ENCODE assay signal across 9 cellular contexts in genomic region chr22:37330200-37331033, GRCh38. TPM values are rescaled to one million over a fixed set of nuclear protein-coding genes. Genes with fewer than 3 reads are reported as not detected.
DNase-seq lines count a peak whose midpoint lies in the region; ATAC-seq and TF ChIP-seq lines count a peak whose summit lies in the region.
"Had no signal": no experiment of that assay in that cellular context is flagged by ENCODE, and none has a peak within 500 bp of the region (broad histone marks: within the 10 kb centered on the region; RNA-seq: fewer than 3 reads in every experiment).

No MANE protein-coding gene starts in this region.

- no peak overlapping the region for H3K4me3 ChIP-seq in right atrium auricular region

- no peaks in the 10 kb centered on the region for H3K36me3 Mint-ChIP-seq in activated naive CD4-positive, alpha-beta T cell treated with anti-CD3 and anti-CD28 coated beads, Interleukin-2, amount 10 ng/mL, durations not matched to agents 7 days and 5 days

- H3K27ac ChIP-seq in right atrium auricular region, result no peak overlapping the region
- H3K27ac ChIP-seq: HL-60 had no signal

- no peak overlapping the region for H3K4me3 Mint-ChIP-seq in activated naive CD4-positive, alpha-beta T cell treated with anti-CD3 and anti-CD28 coated beads, Interleukin-2, amount 10 ng/mL, durations not matched to agents 7 days and 5 days

- DNase-seq in AG20443 (ENCODE audit: low spot score) (peak; percentile 40), NCI-H524 treated with DMSO at 0.1 percent for 48 hours (lab: John Stamatoyannopoulos, UW) (peak; percentile 44), islet precursor cell (peak; percentile 95), right atrium auricular region (ENCODE audit: low spot score) (no peak), NCI-H187 (lab: John Stamatoyannopoulos, UW) (no peak)
- DNase-seq in activated naive CD4-positive, alpha-beta T cell treated with anti-CD3 and anti-CD28 coated beads, Interleukin-2, amount 10 ng/mL, durations not matched to agents 7 days and 5 days, result peak; percentile 56

- H3K36me3 ChIP-seq in right atrium auricular region, result no peaks in the 10 kb centered on the region

- H3K27me3 ChIP-seq in right atrium auricular region, result peaks cover 19 to 30% of the 10 kb centered on the region in 2 donors

- H3K4me1 ChIP-seq in right atrium auricular region, result peaks cover 0 to 11% of the 10 kb centered on the region in 2 donors

- peaks cover 100% of the 10 kb centered on the region for H3K27me3 Mint-ChIP-seq in activated naive CD4-positive, alpha-beta T cell treated with anti-CD3 and anti-CD28 coated beads, Interleukin-2, amount 10 ng/mL, durations not matched to agents 7 days and 5 days

- H3K4me1 Mint-ChIP-seq in activated naive CD4-positive, alpha-beta T cell treated with anti-CD3 and anti-CD28 coated beads, Interleukin-2, amount 10 ng/mL, durations not matched to agents 7 days and 5 days, result peaks cover 7% of the 10 kb centered on the region

- H3K9me3 Mint-ChIP-seq in activated naive CD4-positive, alpha-beta T cell treated with anti-CD3 and anti-CD28 coated beads, Interleukin-2, amount 10 ng/mL, durations not matched to agents 7 days and 5 days, result no peaks in the 10 kb centered on the region

- peak; percentile 57 for ATAC-seq in GM18502 (IDR thresholded peaks at IDR 0.05; ENCODE audit: poor library complexity, unreplicated experiment)
- ATAC-seq in HG03139 (IDR thresholded peaks at IDR 0.05; ENCODE audit: unreplicated experiment), result no peak

- no peaks in the 10 kb centered on the region for H3K9me3 ChIP-seq in right atrium auricular region

- H3K27ac Mint-ChIP-seq in activated naive CD4-positive, alpha-beta T cell treated with anti-CD3 and anti-CD28 coated beads, Interleukin-2, amount 10 ng/mL, durations not matched to agents 7 days and 5 days, result no peak overlapping the region

- CTCF ChIA-PET in activated naive CD4-positive, alpha-beta T cell treated with anti-CD3 and anti-CD28 coated beads, Interleukin-2, amount 10 ng/mL, durations not matched to agents 7 days and 5 days (lab: Charles Lee), result interaction anchor here (1.1 to 2.5 kb wide), 5 partner anchors 10 to 128 kb away, joined by 3 to 15 read pairs (median 4); no protein-coding TSS in a partner anchor

- no peak for TF ChIP-seq CTCF in right atrium auricular region (IDR thresholded peaks at IDR 0.05)

RNA-seq across cellular contexts. Expression of gene CYTH4, which starts 48.1 kb away (rescaled TPM):
- total RNA-seq in right atrium auricular region, result 1 to 10 TPM; 1.5 to 5.9 TPM

Comparison
In these comparisons a context has a peak if more than half of its experiments do, and no peak if none do; other contexts are left out.
1. DNase-seq: peak in AG20443 (single experiment), NCI-H524 treated with DMSO at 0.1 percent for 48 hours (single experiment), activated naive CD4-positive, alpha-beta T cell treated with anti-CD3 and anti-CD28 coated beads, Interleukin-2, amount 10 ng/mL, durations not matched to agents 7 days and 5 days (single experiment) and islet precursor cell (single experiment); none in right atrium auricular region (single experiment) and NCI-H187 (0 of 2).